ENCODE assay signal across 1 cellular context in the genomic region with DNA sequence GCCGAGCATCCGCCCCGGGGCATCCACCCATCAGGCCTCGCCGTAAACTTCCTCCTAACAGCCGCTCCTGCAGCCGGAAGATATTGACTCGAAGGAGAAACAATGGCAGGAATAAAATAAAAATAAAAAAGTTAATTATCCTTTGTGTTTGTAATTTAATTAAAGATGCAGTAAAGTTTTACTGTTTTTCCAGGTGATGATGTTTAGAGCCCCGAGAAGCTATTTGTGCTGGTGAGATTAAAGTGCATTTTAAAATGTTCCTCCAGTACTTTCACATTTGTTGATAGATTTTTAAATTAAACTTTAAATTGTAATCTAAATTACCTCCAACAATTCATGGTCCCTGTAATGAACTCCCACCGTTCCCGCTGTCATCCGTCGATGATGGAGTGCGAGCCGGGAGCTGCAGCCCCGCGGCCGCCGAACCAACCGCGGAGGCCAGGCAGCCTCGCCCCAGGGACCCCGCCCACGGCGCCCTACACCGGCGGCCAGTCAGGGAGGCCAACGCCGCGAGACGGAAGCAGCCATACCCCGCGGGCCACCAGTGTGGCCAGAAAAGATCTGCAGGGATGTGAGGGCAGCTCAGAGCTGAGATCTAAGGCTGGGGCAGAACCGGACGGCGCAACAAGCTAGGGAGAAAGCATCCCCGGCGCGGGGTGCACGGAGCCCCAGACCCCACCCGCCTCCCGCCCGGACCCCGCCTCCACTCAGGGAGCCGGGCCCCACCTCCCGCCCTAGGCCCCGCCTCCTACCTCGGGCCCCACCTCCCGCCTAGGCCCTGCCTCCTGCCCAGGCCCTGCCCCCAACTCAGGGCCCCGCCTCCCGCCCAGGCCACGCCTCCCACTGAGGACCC.
TF ChIP-seq lines count a peak whose summit lies in the region.

No MANE protein-coding gene starts in this region.

TF ChIP-seq in HepG2, 621 proteins besides CTCF, POLR2A, EP300 and RAD21 (continued from another document and continues in another):
- TF ChIP-seq, protein P1, sequence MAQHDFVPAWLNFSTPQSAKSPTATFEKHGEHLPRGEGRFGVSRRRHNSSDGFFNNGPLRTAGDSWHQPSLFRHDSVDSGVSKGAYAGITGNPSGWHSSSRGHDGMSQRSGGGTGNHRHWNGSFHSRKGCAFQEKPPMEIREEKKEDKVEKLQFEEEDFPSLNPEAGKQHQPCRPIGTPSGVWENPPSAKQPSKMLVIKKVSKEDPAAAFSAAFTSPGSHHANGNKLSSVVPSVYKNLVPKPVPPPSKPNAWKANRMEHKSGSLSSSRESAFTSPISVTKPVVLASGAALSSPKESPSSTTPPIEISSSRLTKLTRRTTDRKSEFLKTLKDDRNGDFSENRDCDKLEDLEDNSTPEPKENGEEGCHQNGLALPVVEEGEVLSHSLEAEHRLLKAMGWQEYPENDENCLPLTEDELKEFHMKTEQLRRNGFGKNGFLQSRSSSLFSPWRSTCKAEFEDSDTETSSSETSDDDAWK (CRISPR knock-in tag; IDR thresholded peaks at IDR 0.05) = no peak
- TF ChIP-seq DNMT1 (CRISPR knock-in tag; IDR thresholded peaks at IDR 0.05) = no peak
- no peak for TF ChIP-seq ZFX (CRISPR knock-in tag; IDR thresholded peaks at IDR 0.05; ENCODE audit: low read depth)
- TF ChIP-seq, protein P2, sequence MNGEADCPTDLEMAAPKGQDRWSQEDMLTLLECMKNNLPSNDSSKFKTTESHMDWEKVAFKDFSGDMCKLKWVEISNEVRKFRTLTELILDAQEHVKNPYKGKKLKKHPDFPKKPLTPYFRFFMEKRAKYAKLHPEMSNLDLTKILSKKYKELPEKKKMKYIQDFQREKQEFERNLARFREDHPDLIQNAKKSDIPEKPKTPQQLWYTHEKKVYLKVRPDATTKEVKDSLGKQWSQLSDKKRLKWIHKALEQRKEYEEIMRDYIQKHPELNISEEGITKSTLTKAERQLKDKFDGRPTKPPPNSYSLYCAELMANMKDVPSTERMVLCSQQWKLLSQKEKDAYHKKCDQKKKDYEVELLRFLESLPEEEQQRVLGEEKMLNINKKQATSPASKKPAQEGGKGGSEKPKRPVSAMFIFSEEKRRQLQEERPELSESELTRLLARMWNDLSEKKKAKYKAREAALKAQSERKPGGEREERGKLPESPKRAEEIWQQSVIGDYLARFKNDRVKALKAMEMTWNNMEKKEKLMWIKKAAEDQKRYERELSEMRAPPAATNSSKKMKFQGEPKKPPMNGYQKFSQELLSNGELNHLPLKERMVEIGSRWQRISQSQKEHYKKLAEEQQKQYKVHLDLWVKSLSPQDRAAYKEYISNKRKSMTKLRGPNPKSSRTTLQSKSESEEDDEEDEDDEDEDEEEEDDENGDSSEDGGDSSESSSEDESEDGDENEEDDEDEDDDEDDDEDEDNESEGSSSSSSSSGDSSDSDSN (CRISPR knock-in tag; IDR thresholded peaks at IDR 0.05) = peak; percentile 30; the same call in 1 of the 2 replicates
- TF ChIP-seq SIX4 (CRISPR knock-in tag; IDR thresholded peaks at IDR 0.05) = no peak
- no peak for TF ChIP-seq CHD4 (IDR thresholded peaks at IDR 0.05; ENCODE audit: borderline replicate concordance, low read length)
- TF ChIP-seq, protein P3, sequence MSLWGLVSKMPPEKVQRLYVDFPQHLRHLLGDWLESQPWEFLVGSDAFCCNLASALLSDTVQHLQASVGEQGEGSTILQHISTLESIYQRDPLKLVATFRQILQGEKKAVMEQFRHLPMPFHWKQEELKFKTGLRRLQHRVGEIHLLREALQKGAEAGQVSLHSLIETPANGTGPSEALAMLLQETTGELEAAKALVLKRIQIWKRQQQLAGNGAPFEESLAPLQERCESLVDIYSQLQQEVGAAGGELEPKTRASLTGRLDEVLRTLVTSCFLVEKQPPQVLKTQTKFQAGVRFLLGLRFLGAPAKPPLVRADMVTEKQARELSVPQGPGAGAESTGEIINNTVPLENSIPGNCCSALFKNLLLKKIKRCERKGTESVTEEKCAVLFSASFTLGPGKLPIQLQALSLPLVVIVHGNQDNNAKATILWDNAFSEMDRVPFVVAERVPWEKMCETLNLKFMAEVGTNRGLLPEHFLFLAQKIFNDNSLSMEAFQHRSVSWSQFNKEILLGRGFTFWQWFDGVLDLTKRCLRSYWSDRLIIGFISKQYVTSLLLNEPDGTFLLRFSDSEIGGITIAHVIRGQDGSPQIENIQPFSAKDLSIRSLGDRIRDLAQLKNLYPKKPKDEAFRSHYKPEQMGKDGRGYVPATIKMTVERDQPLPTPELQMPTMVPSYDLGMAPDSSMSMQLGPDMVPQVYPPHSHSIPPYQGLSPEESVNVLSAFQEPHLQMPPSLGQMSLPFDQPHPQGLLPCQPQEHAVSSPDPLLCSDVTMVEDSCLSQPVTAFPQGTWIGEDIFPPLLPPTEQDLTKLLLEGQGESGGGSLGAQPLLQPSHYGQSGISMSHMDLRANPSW (CRISPR knock-in tag; IDR thresholded peaks at IDR 0.05; ENCODE audit: borderline replicate concordance) = no peak
- TF ChIP-seq PRDM10 (CRISPR knock-in tag; IDR thresholded peaks at IDR 0.05; ENCODE audit: low read depth) = no peak
- TF ChIP-seq SRSF4 (IDR thresholded peaks at IDR 0.05; ENCODE audit: low read depth, low read length, poor library complexity, severe bottlenecking) = no peak
- TF ChIP-seq, protein P4, sequence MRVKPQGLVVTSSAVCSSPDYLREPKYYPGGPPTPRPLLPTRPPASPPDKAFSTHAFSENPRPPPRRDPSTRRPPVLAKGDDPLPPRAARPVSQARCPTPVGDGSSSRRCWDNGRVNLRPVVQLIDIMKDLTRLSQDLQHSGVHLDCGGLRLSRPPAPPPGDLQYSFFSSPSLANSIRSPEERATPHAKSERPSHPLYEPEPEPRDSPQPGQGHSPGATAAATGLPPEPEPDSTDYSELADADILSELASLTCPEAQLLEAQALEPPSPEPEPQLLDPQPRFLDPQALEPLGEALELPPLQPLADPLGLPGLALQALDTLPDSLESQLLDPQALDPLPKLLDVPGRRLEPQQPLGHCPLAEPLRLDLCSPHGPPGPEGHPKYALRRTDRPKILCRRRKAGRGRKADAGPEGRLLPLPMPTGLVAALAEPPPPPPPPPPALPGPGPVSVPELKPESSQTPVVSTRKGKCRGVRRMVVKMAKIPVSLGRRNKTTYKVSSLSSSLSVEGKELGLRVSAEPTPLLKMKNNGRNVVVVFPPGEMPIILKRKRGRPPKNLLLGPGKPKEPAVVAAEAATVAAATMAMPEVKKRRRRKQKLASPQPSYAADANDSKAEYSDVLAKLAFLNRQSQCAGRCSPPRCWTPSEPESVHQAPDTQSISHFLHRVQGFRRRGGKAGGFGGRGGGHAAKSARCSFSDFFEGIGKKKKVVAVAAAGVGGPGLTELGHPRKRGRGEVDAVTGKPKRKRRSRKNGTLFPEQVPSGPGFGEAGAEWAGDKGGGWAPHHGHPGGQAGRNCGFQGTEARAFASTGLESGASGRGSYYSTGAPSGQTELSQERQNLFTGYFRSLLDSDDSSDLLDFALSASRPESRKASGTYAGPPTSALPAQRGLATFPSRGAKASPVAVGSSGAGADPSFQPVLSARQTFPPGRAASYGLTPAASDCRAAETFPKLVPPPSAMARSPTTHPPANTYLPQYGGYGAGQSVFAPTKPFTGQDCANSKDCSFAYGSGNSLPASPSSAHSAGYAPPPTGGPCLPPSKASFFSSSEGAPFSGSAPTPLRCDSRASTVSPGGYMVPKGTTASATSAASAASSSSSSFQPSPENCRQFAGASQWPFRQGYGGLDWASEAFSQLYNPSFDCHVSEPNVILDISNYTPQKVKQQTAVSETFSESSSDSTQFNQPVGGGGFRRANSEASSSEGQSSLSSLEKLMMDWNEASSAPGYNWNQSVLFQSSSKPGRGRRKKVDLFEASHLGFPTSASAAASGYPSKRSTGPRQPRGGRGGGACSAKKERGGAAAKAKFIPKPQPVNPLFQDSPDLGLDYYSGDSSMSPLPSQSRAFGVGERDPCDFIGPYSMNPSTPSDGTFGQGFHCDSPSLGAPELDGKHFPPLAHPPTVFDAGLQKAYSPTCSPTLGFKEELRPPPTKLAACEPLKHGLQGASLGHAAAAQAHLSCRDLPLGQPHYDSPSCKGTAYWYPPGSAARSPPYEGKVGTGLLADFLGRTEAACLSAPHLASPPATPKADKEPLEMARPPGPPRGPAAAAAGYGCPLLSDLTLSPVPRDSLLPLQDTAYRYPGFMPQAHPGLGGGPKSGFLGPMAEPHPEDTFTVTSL (CRISPR knock-in tag; IDR thresholded peaks at IDR 0.05; ENCODE audit: borderline replicate concordance) = no peak
- TF ChIP-seq, protein P5, sequence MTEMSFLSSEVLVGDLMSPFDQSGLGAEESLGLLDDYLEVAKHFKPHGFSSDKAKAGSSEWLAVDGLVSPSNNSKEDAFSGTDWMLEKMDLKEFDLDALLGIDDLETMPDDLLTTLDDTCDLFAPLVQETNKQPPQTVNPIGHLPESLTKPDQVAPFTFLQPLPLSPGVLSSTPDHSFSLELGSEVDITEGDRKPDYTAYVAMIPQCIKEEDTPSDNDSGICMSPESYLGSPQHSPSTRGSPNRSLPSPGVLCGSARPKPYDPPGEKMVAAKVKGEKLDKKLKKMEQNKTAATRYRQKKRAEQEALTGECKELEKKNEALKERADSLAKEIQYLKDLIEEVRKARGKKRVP (CRISPR knock-in tag; IDR thresholded peaks at IDR 0.05) = no peak
- no peak for TF ChIP-seq KDM5A (IDR thresholded peaks at IDR 0.05; ENCODE audit: borderline replicate concordance, low read length)
- no peak for TF ChIP-seq SP1 (IDR thresholded peaks at IDR 0.05)
- peak; percentile 59; the same call in 1 of the 2 replicates for TF ChIP-seq SP1 (CRISPR knock-in tag; IDR thresholded peaks at IDR 0.05)
- no peak for TF ChIP-seq DPF2 (CRISPR knock-in tag; IDR thresholded peaks at IDR 0.05; ENCODE audit: borderline replicate concordance, low read depth)
- TF ChIP-seq, protein P6, sequence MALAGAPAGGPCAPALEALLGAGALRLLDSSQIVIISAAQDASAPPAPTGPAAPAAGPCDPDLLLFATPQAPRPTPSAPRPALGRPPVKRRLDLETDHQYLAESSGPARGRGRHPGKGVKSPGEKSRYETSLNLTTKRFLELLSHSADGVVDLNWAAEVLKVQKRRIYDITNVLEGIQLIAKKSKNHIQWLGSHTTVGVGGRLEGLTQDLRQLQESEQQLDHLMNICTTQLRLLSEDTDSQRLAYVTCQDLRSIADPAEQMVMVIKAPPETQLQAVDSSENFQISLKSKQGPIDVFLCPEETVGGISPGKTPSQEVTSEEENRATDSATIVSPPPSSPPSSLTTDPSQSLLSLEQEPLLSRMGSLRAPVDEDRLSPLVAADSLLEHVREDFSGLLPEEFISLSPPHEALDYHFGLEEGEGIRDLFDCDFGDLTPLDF (CRISPR knock-in tag; IDR thresholded peaks at IDR 0.05) = no peak
- no peak for TF ChIP-seq PAX8 (CRISPR knock-in tag; IDR thresholded peaks at IDR 0.05; ENCODE audit: borderline replicate concordance)
- no peak for TF ChIP-seq KLF16 (CRISPR knock-in tag; IDR thresholded peaks at IDR 0.05)
- no peak for TF ChIP-seq HMGXB3 (CRISPR knock-in tag; IDR thresholded peaks at IDR 0.05; ENCODE audit: borderline replicate concordance)
